Comparison of ENCODE assay signal across 18 cellular contexts in genomic region chr6:33254591-33254990, GRCh38.
"Had no signal": no experiment of that assay in that cellular context is flagged by ENCODE, and none has a peak within 500 bp of the region (broad histone marks: within the 10 kb centered on the region; RNA-seq: fewer than 3 reads in every experiment).

No MANE protein-coding gene starts in this region.

- ATAC-seq: effector memory CD8-positive, alpha-beta T cell; left ventricle myocardium superior; lower lobe of right lung; natural killer cell; pancreas; right lobe of liver; stimulated activated memory B cell treated with anti-CD40 and anti-IgM and Interleukin-4, amounts not matched to agents 10 μg/mL and 1 μg/mL and 100 μg/mL, for 72 hours; stimulated activated naive CD8-positive, alpha-beta T cell treated with anti-CD3 and anti-CD28 coated beads, Interleukin-15, Interleukin-2, amounts not matched to agents 100 U/mL and 50 U/mL, for 24 hours had no signal

- H3K4me2 ChIP-seq: smooth muscle cell had no signal

- H3K4me3 ChIP-seq: lower lobe of right lung, pancreas, right lobe of liver, smooth muscle cell, testis, tibial artery had no signal

- DNase-seq: cortex of kidney; effector memory CD8-positive, alpha-beta T cell; left ventricle myocardium superior; lower lobe of right lung; natural killer cell; pancreas; right lobe of liver; stimulated activated CD4-positive, alpha-beta T cell treated with anti-CD3 and anti-CD28 coated beads, Interleukin-4, amount 100 ng/mL, for 4 hours; stimulated activated naive CD8-positive, alpha-beta T cell treated with anti-CD3 and anti-CD28 coated beads, Interleukin-15, Interleukin-2, amounts not matched to agents 100 U/mL and 50 U/mL, for 24 hours; substantia nigra; testis had no signal

- H3K27ac ChIP-seq: lower lobe of right lung, neutrophil, pancreas, right lobe of liver, testis, tibial artery had no signal

- H3K9me3 ChIP-seq: lower lobe of right lung, neutrophil, pancreas, right lobe of liver, testis, tibial artery had no signal

- FAIRE-seq: endometrium, frontal cortex, keratinocyte, pancreas had no signal

- H3K27me3 ChIP-seq: neutrophil, pancreas, right lobe of liver, testis, tibial artery had no signal
